In genomic region chr6:3346476-3346875, GRCh38 we compare ENCODE assay signal across 13 cellular contexts.
"Had no signal": no experiment of that assay in that cellular context is flagged by ENCODE, and none has a peak within 500 bp of the region (broad histone marks: within the 10 kb centered on the region; RNA-seq: fewer than 3 reads in every experiment).

No MANE protein-coding gene starts in this region.

- H3K27ac ChIP-seq: VCaP had no signal

- ATAC-seq: activated CD4-positive, CD25-positive, alpha-beta regulatory T cell treated with anti-CD3 and anti-CD28 coated beads, Interleukin-2, amount 50 U/mL, for 24 hours; activated T-cell treated with anti-CD3 and anti-CD28 coated beads, Interleukin-2, amount 50 U/mL, for 72 hours had no signal

- DNase-seq: activated CD4-positive, alpha-beta memory T cell treated with anti-CD3 and anti-CD28 coated beads, Interleukin-2, amount 10 ng/mL, durations not matched to agents 7 days and 5 days; activated CD4-positive, alpha-beta T cell treated with anti-CD3 and anti-CD28 coated beads, Interleukin-2, amount 10 ng/mL, durations not matched to agents 24 days and 14 days; activated effector memory CD4-positive, alpha-beta T cell treated with Interleukin-2 at 50 U/mL for 16 hours; activated naive CD4-positive, alpha-beta T cell treated with anti-CD3 and anti-CD28 coated beads for 36 hours; activated naive CD8-positive, alpha-beta T cell treated with anti-CD3 and anti-CD28 coated beads, Interleukin-2, amount 10 ng/mL, durations not matched to agents 7 days and 5 days; activated T-cell treated with anti-CD3 and anti-CD28 coated beads, Interleukin-2, amount 50 U/mL, for 72 hours; amniotic stem cell; effector CD4-positive, alpha-beta T cell; kidney; stimulated activated CD4-positive, alpha-beta T cell treated with anti-CD3 and anti-CD28 coated beads, Interleukin-4, amount 100 ng/mL, for 24 hours; stimulated activated naive CD4-positive, alpha-beta T cell treated with Interleukin-2 at 50 U/mL for 16 hours had no signal
